Comparison of ENCODE assay signal across 5 cellular contexts in genomic region chr1:148705316-148705948, GRCh38. TPM values are rescaled to one million over a fixed set of nuclear protein-coding genes. Genes with fewer than 3 reads are reported as not detected.
"Had no signal": no experiment of that assay in that cellular context is flagged by ENCODE, and none has a peak within 500 bp of the region (broad histone marks: within the 10 kb centered on the region; RNA-seq: fewer than 3 reads in every experiment).

No MANE protein-coding gene starts in this region.

RNA-seq across cellular contexts. Expression of gene NUDT4B, which starts 43.1 kb away (rescaled TPM):
- total RNA-seq: kidney; mesothelial cell of epicardium; naive thymus-derived CD8-positive, alpha-beta T cell; osteocyte; sciatic nerve had no signal
